ENCODE assay signal across 8 cellular contexts in the genomic region with DNA sequence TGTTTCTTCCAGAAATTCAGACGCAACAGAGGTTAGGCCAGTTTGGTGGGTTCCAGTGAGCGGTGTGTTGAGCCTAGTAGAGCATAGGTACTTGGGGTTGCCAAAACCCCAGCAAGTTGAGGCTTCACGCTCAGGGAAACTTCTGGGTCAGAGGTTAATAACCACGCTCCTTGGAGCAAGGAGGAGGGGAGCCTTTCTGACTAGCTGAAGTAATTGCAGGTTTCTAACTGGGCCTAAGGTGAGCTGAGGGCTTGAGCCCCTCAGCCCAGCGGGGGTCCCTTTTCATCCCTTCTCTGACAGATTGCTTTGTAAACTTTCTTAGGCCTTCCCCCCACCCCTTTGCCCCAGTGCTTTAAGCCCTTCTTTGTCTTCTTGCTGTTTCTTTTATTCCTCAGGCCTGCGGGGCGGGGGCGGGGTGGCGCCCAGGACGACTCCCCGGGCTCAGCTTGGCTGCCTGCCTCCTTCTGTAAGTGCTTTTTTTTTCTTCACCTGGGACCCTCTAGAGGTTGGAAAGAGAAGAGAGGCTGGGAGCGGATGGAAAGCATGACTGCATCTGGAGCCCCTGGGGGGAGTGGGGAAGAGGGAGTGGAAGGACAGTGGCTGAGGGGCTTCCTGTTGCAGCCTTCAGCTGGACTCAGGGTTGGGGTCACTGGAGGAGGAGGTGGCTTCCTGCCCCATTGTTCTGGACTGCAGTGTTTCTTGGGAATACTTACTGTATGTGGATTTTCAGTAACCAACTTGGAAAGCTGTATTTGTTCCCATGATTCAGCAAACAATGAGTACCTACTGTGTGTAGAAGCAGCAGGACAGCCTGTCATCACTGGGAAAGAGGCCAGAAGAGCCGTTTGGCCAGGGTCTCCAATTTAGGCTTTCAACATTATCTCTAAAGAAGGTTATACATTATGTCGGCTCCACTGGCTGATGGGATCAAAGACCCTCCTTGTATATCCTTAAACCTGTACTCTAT. TPM values are rescaled to one million over a fixed set of nuclear protein-coding genes. Genes with fewer than 3 reads are reported as not detected.
DNase-seq lines count a peak whose midpoint lies in the region; ATAC-seq, FAIRE-seq and TF ChIP-seq lines count a peak whose summit lies in the region.

No MANE protein-coding gene starts in this region.

- peak overlapping the region; percentile 16 for H2BK120ac ChIP-seq in mesendoderm (ENCODE audit: low read depth, low read length)

- no peak for ATAC-seq in GM18909 (IDR thresholded peaks at IDR 0.05; ENCODE audit: poor library complexity, unreplicated experiment)
- no peak for ATAC-seq in left lobe of liver

- H3K4ac ChIP-seq in mesendoderm (ENCODE audit: low read depth, low read length): peak overlapping the region; percentile 18

- WGBS in mesendoderm (ENCODE audit: extremely low coverage, insufficient coverage, low lambda C conversion rate): no CpG with 5 or more reads among the region's 14 CpGs

- peak overlapping the region; percentile 89 for H3K56ac ChIP-seq in mesendoderm (ENCODE audit: low read length)

- H3K27ac ChIP-seq in ACC112 (ENCODE audit: low read depth, low read length) (peak overlapping the region; percentile 89), mesendoderm (ENCODE audit: low read depth, low read length) (peak overlapping the region; percentile 90)

- no peak overlapping the region for H4K8ac ChIP-seq in mesendoderm (ENCODE audit: low read depth, low read length)

- TF ChIP-seq RAD21 in Ishikawa (IDR thresholded peaks at IDR 0.05; ENCODE audit: low read depth): no peak

- peak overlapping the region; percentile 77 for H2AK5ac ChIP-seq in mesendoderm (ENCODE audit: low read length)

- H3K27me3 ChIP-seq in ACC112 (ENCODE audit: insufficient read depth, low read length): no peaks in the 10 kb centered on the region
- H3K27me3 ChIP-seq in bronchial epithelial cell (ENCODE audit: control insufficient read depth, insufficient read depth, low read length): no peaks in the 10 kb centered on the region
- H3K27me3 ChIP-seq in mesendoderm (ENCODE audit: insufficient read depth, low read length, poor library complexity): no peaks in the 10 kb centered on the region

- no peak overlapping the region for H2BK15ac ChIP-seq in mesendoderm (replicated peaks; ENCODE audit: low read depth)

- H3K79me2 ChIP-seq in ACC112 (ENCODE audit: control insufficient read depth, insufficient read depth, low read length, unreplicated experiment): peaks cover 41% of the 10 kb centered on the region
- no peaks in the 10 kb centered on the region for H3K79me2 ChIP-seq in mesendoderm (ENCODE audit: control insufficient read depth, insufficient read depth, low read length)

- no peak overlapping the region for H2AFZ ChIP-seq in ACC112 (ENCODE audit: low read length, unreplicated experiment)

- peak overlapping the region; percentile 91 for H2BK5ac ChIP-seq in mesendoderm (ENCODE audit: low read length)

- H3K18ac ChIP-seq in mesendoderm (ENCODE audit: low read length): peak overlapping the region; percentile 43

- H3K4me1 ChIP-seq in ACC112 (ENCODE audit: control insufficient read depth, insufficient read depth, low read length, unreplicated experiment) (peaks cover 23% of the 10 kb centered on the region), mesendoderm (ENCODE audit: control insufficient read depth, low read depth, low read length) (peaks cover 36% of the 10 kb centered on the region)

- DNase-seq in bronchial epithelial cell (ENCODE audit: low read depth) (peak; percentile 38), mesendoderm (peak; percentile 98), NCI-H510A treated with DMSO at 0.1 percent for 48 hours (lab: John Stamatoyannopoulos, UW) (no peak), COLO668 (lab: John Stamatoyannopoulos, UW; ENCODE audit: unreplicated experiment) (no peak), left lobe of liver (ENCODE audit: low spot score) (no peak)

- H3K79me1 ChIP-seq in mesendoderm (ENCODE audit: low read length): peaks cover 4% of the 10 kb centered on the region

- H3K23ac ChIP-seq in mesendoderm (ENCODE audit: low read length): no peak overlapping the region

- H3K4me3 ChIP-seq in ACC112 (ENCODE audit: low read depth, low read length): peak overlapping the region; percentile 89
- no peak overlapping the region for H3K4me3 ChIP-seq in bronchial epithelial cell (ENCODE audit: low read depth, low read length)
- H3K4me3 ChIP-seq in mesendoderm (ENCODE audit: low read length): no peak overlapping the region

- peak overlapping the region; percentile 49 for H3K4me2 ChIP-seq in mesendoderm (ENCODE audit: low read length)

- TF ChIP-seq EP300 in Ishikawa (IDR thresholded peaks at IDR 0.05; ENCODE audit: borderline replicate concordance): no peak; the same call in 1 of the 2 replicates

- no peak for TF ChIP-seq CTCF in bronchial epithelial cell (IDR thresholded peaks at IDR 0.05; ENCODE audit: insufficient read depth, low read length, severe bottlenecking)

- peak overlapping the region; percentile 94 for H4K5ac ChIP-seq in mesendoderm (ENCODE audit: low read length)

- H3K36me3 ChIP-seq in ACC112 (ENCODE audit: insufficient read depth, low read length) (peaks cover 15% of the 10 kb centered on the region), bronchial epithelial cell (ENCODE audit: control insufficient read depth, insufficient read depth, low read length) (no peaks in the 10 kb centered on the region), mesendoderm (ENCODE audit: control insufficient read depth, insufficient read depth, low read length) (no peaks in the 10 kb centered on the region)

- FAIRE-seq in bronchial epithelial cell (lab: Jason Lieb, UNC): no peak

- peak overlapping the region; percentile 94 for H3K9ac ChIP-seq in mesendoderm (ENCODE audit: low read length)

TF ChIP-seq in Ishikawa, 13 proteins besides CTCF, POLR2A, EP300 and RAD21:
- TF ChIP-seq TEAD4 (IDR thresholded peaks at IDR 0.05) (0 out of 2 replicates have a peak, but pooled peaks have one; percentile 2), NFIC (IDR thresholded peaks at IDR 0.05) (peak; percentile 64; the same call in 1 of the 2 replicates), EGR1 (IDR thresholded peaks at IDR 0.05) (peak; percentile 67), CREB1 (IDR thresholded peaks at IDR 0.05; ENCODE audit: low read depth) (no peak), CEBPB (IDR thresholded peaks at IDR 0.05) (0 out of 2 replicates have a peak, but pooled peaks have one; percentile 4), FOXM1 (IDR thresholded peaks at IDR 0.05; ENCODE audit: borderline replicate concordance, low read depth) (no peak), TCF12 (IDR thresholded peaks at IDR 0.05; ENCODE audit: low read depth) (peak; percentile 35), TAF1 (IDR thresholded peaks at IDR 0.05; ENCODE audit: low read depth) (no peak), ZBTB7A (IDR thresholded peaks at IDR 0.05; ENCODE audit: low read depth) (peak; percentile 83), YY1 (IDR thresholded peaks at IDR 0.05; ENCODE audit: low read depth) (no peak)
- TF ChIP-seq, protein P1, sequence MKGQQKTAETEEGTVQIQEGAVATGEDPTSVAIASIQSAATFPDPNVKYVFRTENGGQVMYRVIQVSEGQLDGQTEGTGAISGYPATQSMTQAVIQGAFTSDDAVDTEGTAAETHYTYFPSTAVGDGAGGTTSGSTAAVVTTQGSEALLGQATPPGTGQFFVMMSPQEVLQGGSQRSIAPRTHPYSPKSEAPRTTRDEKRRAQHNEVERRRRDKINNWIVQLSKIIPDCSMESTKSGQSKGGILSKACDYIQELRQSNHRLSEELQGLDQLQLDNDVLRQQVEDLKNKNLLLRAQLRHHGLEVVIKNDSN (IDR thresholded peaks at IDR 0.05): no peak
- TF ChIP-seq, protein P2, sequence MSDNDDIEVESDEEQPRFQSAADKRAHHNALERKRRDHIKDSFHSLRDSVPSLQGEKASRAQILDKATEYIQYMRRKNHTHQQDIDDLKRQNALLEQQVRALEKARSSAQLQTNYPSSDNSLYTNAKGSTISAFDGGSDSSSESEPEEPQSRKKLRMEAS (IDR thresholded peaks at IDR 0.05): peak; percentile 32; the same call in 1 of the 2 replicates
TF ChIP-seq in Ishikawa: peak in this region for 7.

RNA-seq across cellular contexts. Expression of a gene that starts 1.4 kb away (rescaled TPM):
- total RNA-seq in bronchial epithelial cell: 29.0 and 35.7 TPM in 2 replicates
- polyA plus RNA-seq in mesendoderm (2013, experiment 1 of 2): 1.5 TPM
- 1.5 TPM for polyA plus RNA-seq in mesendoderm (2013, experiment 2 of 2)
- 3.7 TPM for total RNA-seq in left lobe of liver

RNA-seq across cellular contexts. Expression of a gene that starts 26.9 kb away (rescaled TPM):
- total RNA-seq in bronchial epithelial cell: 70.8 and 84.0 TPM in 2 replicates
- 205 TPM for polyA plus RNA-seq in mesendoderm (2013, experiment 1 of 2)
- polyA plus RNA-seq in mesendoderm (2013, experiment 2 of 2): 197 TPM
- 32.2 TPM for total RNA-seq in left lobe of liver

RNA-seq across cellular contexts. Expression of a gene that starts 53.5 kb away (rescaled TPM):
- 6.6 and 10.5 TPM in 2 replicates for total RNA-seq in bronchial epithelial cell
- polyA plus RNA-seq in mesendoderm (2013, experiment 1 of 2): 0.17 TPM
- 0.17 TPM for polyA plus RNA-seq in mesendoderm (2013, experiment 2 of 2)
- total RNA-seq in left lobe of liver: 70.9 TPM

Comparison
In these comparisons a context has a peak if more than half of its experiments do, and no peak if none do; other contexts are left out.
1. DNase-seq: peak in bronchial epithelial cell (single experiment) and mesendoderm (single experiment); none in NCI-H510A treated with DMSO at 0.1 percent for 48 hours (single experiment), COLO668 (single experiment) and left lobe of liver (single experiment).